In the genomic region with DNA sequence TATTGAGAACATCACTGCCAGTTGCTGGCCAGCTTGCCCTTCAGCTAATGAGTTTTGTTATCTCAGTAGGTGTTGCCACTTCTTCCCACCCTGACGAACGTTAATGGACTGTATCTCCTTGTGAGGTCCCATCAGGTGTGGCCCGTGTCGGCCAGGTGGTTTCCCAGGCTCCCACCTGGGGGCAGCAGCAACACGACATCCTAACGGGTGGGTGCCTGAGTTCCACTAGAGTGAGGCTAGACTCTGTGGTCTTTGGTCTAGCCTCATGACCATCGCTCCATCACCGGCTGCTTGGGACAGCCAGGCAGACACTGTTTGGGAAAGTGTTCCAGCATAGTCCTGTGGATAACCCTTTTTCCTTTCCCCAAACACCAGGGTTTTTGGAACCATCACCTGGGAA, we compare ENCODE assay signal across 8 cellular contexts. TPM values are rescaled to one million over a fixed set of nuclear protein-coding genes. Genes with fewer than 3 reads are reported as not detected.
DNase-seq lines count a peak whose midpoint lies in the region; ATAC-seq and TF ChIP-seq lines count a peak whose summit lies in the region.
"Had no signal": no experiment of that assay in that cellular context is flagged by ENCODE, and none has a peak within 500 bp of the region (broad histone marks: within the 10 kb centered on the region; RNA-seq: fewer than 3 reads in every experiment).

No MANE protein-coding gene starts in this region.

- intact Hi-C loops in gastrocnemius medialis (cut with DNase I; ENCODE audit: low total_unique reads) (loop anchor here (1.0 to 2.0 kb wide), 2 partner anchors 41 to 51 kb away; a partner anchor contains a TSS), Calu3 (cut with micrococcal nuclease; ENCODE audit: unreplicated experiment) (no loop called here)

- TF ChIP-seq POLR2A in gastrocnemius medialis (IDR thresholded peaks at IDR 0.05): no peak

- DNase-seq in GM13976 (ENCODE audit: low spot score) (peak; percentile 68), LNCaP clone FGC (ENCODE audit: low read depth) (no peak), gastrocnemius medialis (no peak), Calu3 (no peak)
- DNase-seq in effector memory CD8-positive, alpha-beta T cell: no peak

- H3K9me3 ChIP-seq in gastrocnemius medialis: no peaks in the 10 kb centered on the region

- no peak for ATAC-seq in effector memory CD8-positive, alpha-beta T cell (replicated peaks)
- ATAC-seq in gastrocnemius medialis (no peak), GM21786 (IDR thresholded peaks at IDR 0.05; ENCODE audit: unreplicated experiment) (no peak), GM21526 (IDR thresholded peaks at IDR 0.05; ENCODE audit: low FRiP score, unreplicated experiment) (no peak)

- peaks cover under 1% of the 10 kb centered on the region for H3K36me3 Mint-ChIP-seq in effector memory CD8-positive, alpha-beta T cell (ENCODE audit: insufficient read depth)
- H3K36me3 Mint-ChIP-seq in Calu3 (ENCODE audit: insufficient read depth, unreplicated experiment): peaks cover 13% of the 10 kb centered on the region

- peak overlapping the region; percentile 71 to 84 for H3K27ac Mint-ChIP-seq in effector memory CD8-positive, alpha-beta T cell
- H3K27ac Mint-ChIP-seq in Calu3 (ENCODE audit: unreplicated experiment): no peak overlapping the region

- in situ Hi-C loops in GM13976 (cut with MboI; ENCODE audit: low sequenced_read_pairs, unreplicated experiment): loop anchor here (10.0 kb wide), 1 partner anchor 159 kb away; no protein-coding TSS in a partner anchor
- in situ Hi-C loops in gastrocnemius medialis (cut with MboI; ENCODE audit: low sequenced_read_pairs in 4 of 4): no loop called here

- peaks cover 24 to 36% of the 10 kb centered on the region in 2 donors for H3K4me1 Mint-ChIP-seq in effector memory CD8-positive, alpha-beta T cell (ENCODE audit: low read depth in 2 of 2)
- H3K4me1 Mint-ChIP-seq in Calu3 (ENCODE audit: low read depth, unreplicated experiment): peaks cover 11% of the 10 kb centered on the region

- H3K27ac ChIP-seq in gastrocnemius medialis: peak overlapping the region; percentile 87 to 96 (median 94)

- peak overlapping the region; percentile 76 to 82 for H3K4me3 Mint-ChIP-seq in effector memory CD8-positive, alpha-beta T cell
- H3K4me3 Mint-ChIP-seq in Calu3 (ENCODE audit: low read depth, unreplicated experiment): no peak overlapping the region

- TF ChIP-seq CTCF in GM13976 (IDR thresholded peaks at IDR 0.05; ENCODE audit: borderline replicate concordance, control extremely low read depth, extremely low read depth, insufficient read depth, missing control alignments): peak; percentile 28
- peak; percentile 21; the same call in 1 of the 2 replicates for TF ChIP-seq CTCF in LNCaP clone FGC (IDR thresholded peaks at IDR 0.05; ENCODE audit: control insufficient read depth, extremely low read depth, insufficient read depth)
- TF ChIP-seq CTCF in gastrocnemius medialis (IDR thresholded peaks at IDR 0.05 in 4 of 5, conservative IDR thresholded peaks at IDR 0.05 in 1 of 5): no peak
- TF ChIP-seq CTCF in Calu3 (IDR thresholded peaks at IDR 0.05; ENCODE audit: unreplicated experiment): no peak

- H3K4me3 ChIP-seq in LNCaP clone FGC (ENCODE audit: low read depth, low read length): no peak overlapping the region
- H3K4me3 ChIP-seq in gastrocnemius medialis: peak overlapping the region in 1 of 4 donors; percentile 99

- BruUV-seq in Calu3 (replicated peaks; lab: Mats Ljungman, UMichigan): no TSS peak

- H3K27me3 Mint-ChIP-seq in effector memory CD8-positive, alpha-beta T cell: no peaks in the 10 kb centered on the region
- no peaks in the 10 kb centered on the region for H3K27me3 Mint-ChIP-seq in Calu3 (ENCODE audit: unreplicated experiment)

- no peaks in the 10 kb centered on the region for H3K36me3 ChIP-seq in gastrocnemius medialis

- H3K4me1 ChIP-seq in gastrocnemius medialis: peaks cover 14 to 15% of the 10 kb centered on the region in 2 donors

- H3K27me3 ChIP-seq in gastrocnemius medialis: no peaks in the 10 kb centered on the region

- no peaks in the 10 kb centered on the region for H3K9me3 Mint-ChIP-seq in effector memory CD8-positive, alpha-beta T cell
- H3K9me3 Mint-ChIP-seq in Calu3 (ENCODE audit: low read depth, unreplicated experiment): no peaks in the 10 kb centered on the region
- H3K9me3 Mint-ChIP-seq: activated naive CD4-positive, alpha-beta T cell treated with anti-CD3 and anti-CD28 coated beads, Interleukin-2, amount 50 U/mL, for 72 hours had no signal

- CTCF ChIA-PET in Calu3 (lab: Charles Lee): no interaction called here

RNA-seq across cellular contexts. Expression of a gene that starts 45.6 kb away (rescaled TPM):
- total RNA-seq in gastrocnemius medialis: 10 to 100 TPM; 49.8 to 90.6 (median 59.3) TPM
- 43.6 and 46.8 TPM in 2 replicates for total RNA-seq in Calu3 (2022)

RNA-seq across cellular contexts. Expression of a gene that starts 50.7 kb away (rescaled TPM):
- 10 to 100 TPM; 20.0 to 31.5 (median 28.0) TPM for total RNA-seq in gastrocnemius medialis
- 67.2 and 85.6 TPM in 2 replicates for total RNA-seq in Calu3 (2022)

Comparison
In these comparisons a context has a peak if more than half of its experiments do, and no peak if none do; other contexts are left out.
1. CTCF ChIP-seq: peak in GM13976 (single experiment) and LNCaP clone FGC (single experiment); none in gastrocnemius medialis (0 of 5) and Calu3 (single experiment).